ENCODE assay signal across 8 cellular contexts in genomic region chr10:12606461-12606860, GRCh38.
DNase-seq lines count a peak whose midpoint lies in the region; ATAC-seq and TF ChIP-seq lines count a peak whose summit lies in the region.
"Had no signal": no experiment of that assay in that cellular context is flagged by ENCODE, and none has a peak within 500 bp of the region (broad histone marks: within the 10 kb centered on the region; RNA-seq: fewer than 3 reads in every experiment).

No MANE protein-coding gene starts in this region.

- intact Hi-C loops in Calu3 (cut with micrococcal nuclease; ENCODE audit: unreplicated experiment) = no loop called here
- intact Hi-C loops in naive thymus-derived CD4-positive, alpha-beta T cell (cut with micrococcal nuclease) = loop anchor here (1.0 to 5.0 kb wide), 8 partner anchors 12 to 257 kb away; partner anchors contain the start of gene CAMK1D (in 1 of the 2)

- H3K27ac Mint-ChIP-seq in Calu3 (ENCODE audit: unreplicated experiment) = no peak overlapping the region
- peak overlapping the region in 2 of 3 donors; percentile 78 to 92 for H3K27ac Mint-ChIP-seq in IgD-negative memory B cell
- peak overlapping the region; percentile 99 for H3K27ac Mint-ChIP-seq in activated naive CD4-positive, alpha-beta T cell treated with anti-CD3 and anti-CD28 coated beads, Interleukin-2, amount 50 U/mL, for 72 hours
- H3K27ac Mint-ChIP-seq in naive thymus-derived CD4-positive, alpha-beta T cell = peak overlapping the region; percentile 93 to 100 (median 98)

- peak in 1 of 2 donors; percentile 15 for ATAC-seq in activated naive CD4-positive, alpha-beta T cell treated with anti-CD3 and anti-CD28 coated beads, Interleukin-2, amount 50 U/mL, for 72 hours
- ATAC-seq in naive thymus-derived CD4-positive, alpha-beta T cell = no peak
- ATAC-seq in HG03442 (IDR thresholded peaks at IDR 0.05; ENCODE audit: unreplicated experiment) = no peak
- ATAC-seq in HG03342 (IDR thresholded peaks at IDR 0.05; ENCODE audit: unreplicated experiment) = no peak

- H3K4me1 ChIP-seq in naive thymus-derived CD4-positive, alpha-beta T cell (ENCODE audit: control insufficient read depth in 2 of 2, insufficient read depth in 2 of 2, low read length in 2 of 2) = peaks cover 9 to 14% of the 10 kb centered on the region in 2 donors

- no peaks in the 10 kb centered on the region for H3K36me3 ChIP-seq in naive thymus-derived CD4-positive, alpha-beta T cell (ENCODE audit: control insufficient read depth in 2 of 3, insufficient read depth in 3 of 3, low read length in 3 of 3)

- CTCF ChIA-PET in Calu3 (lab: Charles Lee) = no interaction called here
- CTCF ChIA-PET in naive thymus-derived CD4-positive, alpha-beta T cell (lab: Charles Lee) = interaction anchor here (1.3 kb wide), 1 partner anchor 50 kb away, joined by 3 read pairs; no protein-coding TSS in a partner anchor

- H3K27me3 Mint-ChIP-seq in Calu3 (ENCODE audit: unreplicated experiment) (peaks cover 63% of the 10 kb centered on the region), IgD-negative memory B cell (no peaks in the 10 kb centered on the region)
- H3K27me3 Mint-ChIP-seq in naive thymus-derived CD4-positive, alpha-beta T cell = no peaks in the 10 kb centered on the region

- no peaks in the 10 kb centered on the region for H3K27me3 ChIP-seq in naive thymus-derived CD4-positive, alpha-beta T cell (ENCODE audit: control insufficient read depth in 2 of 2, insufficient read depth in 2 of 2, low read length in 2 of 2)

- TF ChIP-seq CTCF in Calu3 (IDR thresholded peaks at IDR 0.05; ENCODE audit: unreplicated experiment) = no peak

- H3K4me1 Mint-ChIP-seq in Calu3 (ENCODE audit: low read depth, unreplicated experiment) (no peaks in the 10 kb centered on the region), IgD-negative memory B cell (peaks cover 12 to 27% (median 18%) of the 10 kb centered on the region in 3 donors)
- peaks cover 10 to 60% (median 39%) of the 10 kb centered on the region in 7 donors for H3K4me1 Mint-ChIP-seq in naive thymus-derived CD4-positive, alpha-beta T cell

- H3K9me3 Mint-ChIP-seq in Calu3 (ENCODE audit: low read depth, unreplicated experiment) (no peaks in the 10 kb centered on the region), IgD-negative memory B cell (no peaks in the 10 kb centered on the region)
- peaks cover 0 to 4% of the 10 kb centered on the region in 2 donors for H3K9me3 Mint-ChIP-seq in activated naive CD4-positive, alpha-beta T cell treated with anti-CD3 and anti-CD28 coated beads, Interleukin-2, amount 50 U/mL, for 72 hours
- H3K9me3 Mint-ChIP-seq in naive thymus-derived CD4-positive, alpha-beta T cell = no peaks in the 10 kb centered on the region
- H3K9me3 Mint-ChIP-seq: brain had no signal

- POLR2A ChIA-PET in naive thymus-derived CD4-positive, alpha-beta T cell (lab: Charles Lee) = interaction anchor here (0.9 to 1.8 kb wide), 6 partner anchors 11 to 258 kb away, joined by 3 to 12 read pairs (median 4); no protein-coding TSS in a partner anchor

- no peak for DNase-seq in Calu3
- DNase-seq in activated naive CD4-positive, alpha-beta T cell treated with anti-CD3 and anti-CD28 coated beads, Interleukin-2, amount 50 U/mL, for 72 hours (ENCODE audit: low spot score in 2 of 2) = no peak
- no peak for DNase-seq in naive thymus-derived CD4-positive, alpha-beta T cell
- no peak for DNase-seq in NCI-H146 (lab: John Stamatoyannopoulos, UW)

- peak overlapping the region; percentile 81 for H3K27ac ChIP-seq in naive thymus-derived CD4-positive, alpha-beta T cell (ENCODE audit: low read depth, low read length)

- no peaks in the 10 kb centered on the region for H3K9me3 ChIP-seq in naive thymus-derived CD4-positive, alpha-beta T cell (ENCODE audit: control insufficient read depth in 2 of 3, low read length in 3 of 3)

- H3K36me3 Mint-ChIP-seq in Calu3 (ENCODE audit: insufficient read depth, unreplicated experiment) = no peaks in the 10 kb centered on the region
- H3K36me3 Mint-ChIP-seq in IgD-negative memory B cell = peaks cover 11% of the 10 kb centered on the region
- peaks cover 5 to 6% of the 10 kb centered on the region in 2 donors for H3K36me3 Mint-ChIP-seq in activated naive CD4-positive, alpha-beta T cell treated with anti-CD3 and anti-CD28 coated beads, Interleukin-2, amount 50 U/mL, for 72 hours
- peaks cover 0 to 12% (median 1%) of the 10 kb centered on the region in 5 donors for H3K36me3 Mint-ChIP-seq in naive thymus-derived CD4-positive, alpha-beta T cell

- BruUV-seq in Calu3 (replicated peaks; lab: Mats Ljungman, UMichigan) = no TSS peak

- H3K4me3 Mint-ChIP-seq in Calu3 (ENCODE audit: low read depth, unreplicated experiment) (peak overlapping the region; percentile 27), IgD-negative memory B cell (peak overlapping the region; percentile 41 to 91 (median 82))
- H3K4me3 Mint-ChIP-seq in naive thymus-derived CD4-positive, alpha-beta T cell = peak overlapping the region; percentile 78 to 94 (median 89)
- H3K4me3 Mint-ChIP-seq: brain had no signal

- peak overlapping the region; percentile 67 for H3K4me3 ChIP-seq in naive thymus-derived CD4-positive, alpha-beta T cell (ENCODE audit: low read length)

Comparison
In these comparisons a context has a peak if more than half of its experiments do, and no peak if none do; other contexts are left out.
1. H3K4me3 Mint-ChIP-seq: peak in every context shown above with its lines; median percentile 89 in naive thymus-derived CD4-positive, alpha-beta T cell; 82 in IgD-negative memory B cell; 27 in Calu3.